ENCODE assay signal across 27 cellular contexts in the genomic region with DNA sequence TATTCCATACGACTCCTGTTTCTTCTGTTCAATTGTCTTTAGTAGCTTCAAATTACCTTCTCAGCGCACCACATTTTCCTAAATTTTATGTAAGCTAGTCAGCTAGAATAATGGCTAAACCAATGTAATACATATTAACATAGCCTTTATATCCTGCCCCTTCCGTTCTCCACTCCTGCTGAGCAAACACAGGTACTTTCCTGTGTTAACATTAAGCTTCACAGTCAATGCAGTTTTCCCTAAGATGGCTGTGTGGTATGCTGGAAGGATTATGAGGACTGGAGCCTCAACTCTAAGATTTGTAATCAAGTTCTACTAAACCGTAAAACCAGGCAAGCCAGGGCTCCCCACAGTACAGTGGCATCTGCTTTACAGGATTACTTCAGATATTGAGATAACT. TPM values are rescaled to one million over a fixed set of nuclear protein-coding genes. Genes with fewer than 3 reads are reported as not detected.
"Had no signal": no experiment of that assay in that cellular context is flagged by ENCODE, and none has a peak within 500 bp of the region (broad histone marks: within the 10 kb centered on the region; RNA-seq: fewer than 3 reads in every experiment).

No MANE protein-coding gene starts in this region.

- H3K27me3 ChIP-seq: dorsolateral prefrontal cortex, gastroesophageal sphincter, heart left ventricle, hepatocyte, right lobe of liver, tibial nerve, upper lobe of right lung, vagina had no signal

- H2AFZ ChIP-seq: hepatocyte, parathyroid adenoma had no signal

- ATAC-seq: esophagus mucosa; gastroesophageal sphincter; heart left ventricle; left lobe of liver; mucosa of descending colon; natural killer cell treated with Interleukin-12 subunit alpha and Interleukin-12 subunit beta and Interleukin-15 and Interleukin-18, amount 100 ng/mL, for 72 hours; right lobe of liver; stimulated activated naive B cell treated with anti-CD40 and anti-IgM and Interleukin-4, amounts not matched to agents 10 μg/mL and 1 μg/mL and 100 μg/mL, for 72 hours; upper lobe of right lung had no signal

- H3K4me1 ChIP-seq: gastroesophageal sphincter, heart left ventricle, parathyroid adenoma, right lobe of liver, tibial nerve, upper lobe of right lung, vagina had no signal

- H3K27ac ChIP-seq: dorsolateral prefrontal cortex, epithelial cell of prostate, gastroesophageal sphincter, heart left ventricle, hepatocyte, parathyroid adenoma, right lobe of liver, thoracic aorta, tibial nerve, upper lobe of right lung, vagina had no signal

- H3K79me2 ChIP-seq: hepatocyte, parathyroid adenoma had no signal

- H3K4me3 ChIP-seq: dorsolateral prefrontal cortex, gastroesophageal sphincter, heart left ventricle, hepatocyte, lung, mucosa of descending colon, right lobe of liver, thoracic aorta, tibial nerve, upper lobe of right lung, vagina had no signal

- H3K4me2 ChIP-seq: hepatocyte had no signal

- H3K36me3 ChIP-seq: gastroesophageal sphincter, heart left ventricle, right lobe of liver, thoracic aorta, tibial nerve, upper lobe of right lung, vagina had no signal

- DNase-seq: dorsolateral prefrontal cortex; effector CD4-positive, alpha-beta T cell; foreskin fibroblast; heart left ventricle; kidney; mucosa of descending colon; naive B cell; right lobe of liver; small intestine; stimulated activated CD4-positive, alpha-beta T cell treated with anti-CD3 and anti-CD28 coated beads, Interleukin-15, amount 100 ng/mL, for 24 hours; stimulated activated CD4-positive, alpha-beta T cell treated with anti-CD3 and anti-CD28 coated beads, Interleukin-2, amount 100 ng/mL, for 48 hours; stimulated activated naive B cell treated with anti-CD40 and anti-IgM and Interleukin-4, amounts not matched to agents 10 μg/mL and 1 μg/mL and 100 μg/mL, for 72 hours; upper lobe of right lung had no signal

- FAIRE-seq: colon, kidney, small intestine had no signal

- H3K9ac ChIP-seq: parathyroid adenoma had no signal

- H3K9me3 ChIP-seq: gastroesophageal sphincter, heart left ventricle, mucosa of descending colon, right lobe of liver, thoracic aorta, tibial nerve, upper lobe of right lung, vagina had no signal

RNA-seq across cellular contexts. Expression of gene HTR1B, which starts 29.4 kb away (rescaled TPM):
- total RNA-seq: left lobe of liver; natural killer cell treated with Interleukin-12 subunit alpha and Interleukin-12 subunit beta and Interleukin-15 and Interleukin-18, amount 100 ng/mL, for 72 hours; osteoblast; right lobe of liver; vagina had no signal
- polyA plus RNA-seq: hepatocyte, liver had no signal
